In genomic region chr13:41565221-41565620, GRCh38 we compare ENCODE assay signal across 11 cellular contexts.
DNase-seq lines count a peak whose midpoint lies in the region; ATAC-seq and TF ChIP-seq lines count a peak whose summit lies in the region.
"Had no signal": no experiment of that assay in that cellular context is flagged by ENCODE, and none has a peak within 500 bp of the region (broad histone marks: within the 10 kb centered on the region; RNA-seq: fewer than 3 reads in every experiment).

No MANE protein-coding gene starts in this region.

- H3K27ac ChIP-seq in SK-N-SH (ENCODE audit: low read depth in 2 of 2, low read length in 1 of 2): no peak overlapping the region

- peak overlapping the region; percentile 13 for H3K27ac Mint-ChIP-seq in osteocyte (ENCODE audit: unreplicated experiment)

- POLR2A ChIA-PET in SK-N-SH (lab: Yijun Ruan, JAX): no interaction called here

- H3K4me1 ChIP-seq in SK-N-SH (ENCODE audit: control insufficient read depth in 1 of 2, insufficient read depth in 2 of 2, low read depth in 1 of 2, low read length in 1 of 2): peaks cover 0 to 9% of the 10 kb centered on the region in 2 experiments; a peak in 1 of 4 replicates

- TF ChIP-seq EP300 in SK-N-SH (IDR thresholded peaks at IDR 0.05; ENCODE audit: borderline replicate concordance in 1 of 2, low read depth in 1 of 2, low read length in 1 of 2): no peak

- H3K9ac ChIP-seq in SK-N-SH: no peak overlapping the region

- peak; percentile 73 for DNase-seq in Daoy (ENCODE audit: low read depth)
- DNase-seq in SK-N-SH: no peak
- DNase-seq in fibroblast of peridontal ligament (ENCODE audit: extremely low read depth): peak; percentile 89
- no peak for DNase-seq in osteocyte (ENCODE audit: extremely low spot score, unreplicated experiment)
- DNase-seq in SKM-1 treated with dmso at 0.1 percent for 144 hours (lab: John Stamatoyannopoulos, UW; ENCODE audit: unreplicated experiment): no peak
- no peak for DNase-seq in NCI-H1105 (lab: John Stamatoyannopoulos, UW)
- DNase-seq in LoVo (ENCODE audit: low spot score): no peak
- DNase-seq: activated CD8-positive, alpha-beta memory T cell treated with anti-CD3 and anti-CD28 coated beads, Interleukin-2, amount 50 U/mL, for 48 hours; Caco-2; NCI-H82 had no signal

- H3K4me2 ChIP-seq in SK-N-SH: no peak overlapping the region

- H3K27me3 ChIP-seq in SK-N-SH (ENCODE audit: insufficient read depth): no peaks in the 10 kb centered on the region

- H3K4me3 Mint-ChIP-seq in osteocyte (ENCODE audit: unreplicated experiment): no peak overlapping the region

- no peaks in the 10 kb centered on the region for H3K9me3 ChIP-seq in SK-N-SH
- H3K9me3 ChIP-seq: Caco-2 had no signal

- H3F3A ChIP-seq in SK-N-SH (replicated peaks; ENCODE audit: insufficient read depth): no peaks in the 10 kb centered on the region

- H3K36me3 Mint-ChIP-seq in osteocyte (ENCODE audit: unreplicated experiment): peaks cover 13% of the 10 kb centered on the region

- no peaks in the 10 kb centered on the region for H3K79me2 ChIP-seq in SK-N-SH (ENCODE audit: insufficient read depth)

- H3K9me3 Mint-ChIP-seq in osteocyte (ENCODE audit: unreplicated experiment): no peaks in the 10 kb centered on the region

- H3K4me3 ChIP-seq in SK-N-SH (ENCODE audit: low read depth in 2 of 2, low read length in 1 of 2): no peak overlapping the region

- H2AFZ ChIP-seq in SK-N-SH (ENCODE audit: low read depth): no peak overlapping the region

- no peak for ATAC-seq in HG03520 (IDR thresholded peaks at IDR 0.05; ENCODE audit: unreplicated experiment)

- TF ChIP-seq CTCF in SK-N-SH (IDR thresholded peaks at IDR 0.05) (no peak), osteocyte (IDR thresholded peaks at IDR 0.05) (no peak)

- H3K27me3 Mint-ChIP-seq in osteocyte (ENCODE audit: unreplicated experiment): no peaks in the 10 kb centered on the region

- 72% methylated on average over 3 of the region's 3 CpGs for WGBS in SK-N-SH (ENCODE audit: low lambda C conversion rate)

- peaks cover 50% of the 10 kb centered on the region for H3K4me1 Mint-ChIP-seq in osteocyte (ENCODE audit: unreplicated experiment)

- CTCF ChIA-PET in SK-N-SH (lab: Yijun Ruan, JAX): no interaction called here

- H4K20me1 ChIP-seq in SK-N-SH (ENCODE audit: insufficient read depth): no peaks in the 10 kb centered on the region

- no peak for TF ChIP-seq RAD21 in SK-N-SH (IDR thresholded peaks at IDR 0.05; ENCODE audit: low read length)

- no peaks in the 10 kb centered on the region for H3K9me2 ChIP-seq in SK-N-SH

- H3K36me3 ChIP-seq in SK-N-SH (replicated peaks in 1 of 2; ENCODE audit: control insufficient read depth in 1 of 2, insufficient read depth in 2 of 2, low read length in 1 of 2): no peaks in the 10 kb centered on the region

TF ChIP-seq in SK-N-SH, 30 proteins besides CTCF, POLR2A, EP300 and RAD21:
- TF ChIP-seq SIN3A (IDR thresholded peaks at IDR 0.05; ENCODE audit: borderline replicate concordance, low read depth, low read length): no peak
- TF ChIP-seq USF2 (IDR thresholded peaks at IDR 0.05; ENCODE audit: borderline replicate concordance, low read depth, low read length): no peak
- no peak for TF ChIP-seq NFIC (IDR thresholded peaks at IDR 0.05; ENCODE audit: borderline replicate concordance)
- peak; percentile 79 for TF ChIP-seq PBX3 (IDR thresholded peaks at IDR 0.05)
- TF ChIP-seq MXI1 (IDR thresholded peaks at IDR 0.05; ENCODE audit: low read depth, low read length): no peak
- TF ChIP-seq TEAD4 (IDR thresholded peaks at IDR 0.05; ENCODE audit: borderline replicate concordance, insufficient read depth): no peak
- 0 out of 2 replicates have a peak, but pooled peaks have one; percentile 16 for TF ChIP-seq JUND (IDR thresholded peaks at IDR 0.05)
- no peak for TF ChIP-seq SMC3 (IDR thresholded peaks at IDR 0.05; ENCODE audit: low read depth, low read length)
- no peak for TF ChIP-seq ZBTB33 (IDR thresholded peaks at IDR 0.05; ENCODE audit: borderline replicate concordance, low read depth)
- no peak for TF ChIP-seq FOXM1 (IDR thresholded peaks at IDR 0.05; ENCODE audit: low read depth)
- TF ChIP-seq FOSL2 (IDR thresholded peaks at IDR 0.05; ENCODE audit: borderline replicate concordance, low read depth): peak; percentile 14; the same call in 1 of the 2 replicates
- no peak for TF ChIP-seq RXRA (IDR thresholded peaks at IDR 0.05; ENCODE audit: borderline replicate concordance, low read depth)
- TF ChIP-seq RFX5 (IDR thresholded peaks at IDR 0.05; ENCODE audit: low read length): no peak
- TF ChIP-seq TCF12 (IDR thresholded peaks at IDR 0.05): peak; percentile 50
- TF ChIP-seq YY1 (IDR thresholded peaks at IDR 0.05; ENCODE audit: low read depth): no peak
- TF ChIP-seq MEF2A (IDR thresholded peaks at IDR 0.05; ENCODE audit: borderline replicate concordance, low read depth): no peak

Comparison
In these comparisons a context has a peak if more than half of its experiments do, and no peak if none do; other contexts are left out.
1. DNase-seq: peak in Daoy (single experiment) and fibroblast of peridontal ligament (single experiment); none in SK-N-SH (single experiment), osteocyte (single experiment), SKM-1 treated with dmso at 0.1 percent for 144 hours (single experiment), NCI-H1105 (single experiment) and LoVo (single experiment).